ENCODE assay signal across 10 cellular contexts in the genomic region with DNA sequence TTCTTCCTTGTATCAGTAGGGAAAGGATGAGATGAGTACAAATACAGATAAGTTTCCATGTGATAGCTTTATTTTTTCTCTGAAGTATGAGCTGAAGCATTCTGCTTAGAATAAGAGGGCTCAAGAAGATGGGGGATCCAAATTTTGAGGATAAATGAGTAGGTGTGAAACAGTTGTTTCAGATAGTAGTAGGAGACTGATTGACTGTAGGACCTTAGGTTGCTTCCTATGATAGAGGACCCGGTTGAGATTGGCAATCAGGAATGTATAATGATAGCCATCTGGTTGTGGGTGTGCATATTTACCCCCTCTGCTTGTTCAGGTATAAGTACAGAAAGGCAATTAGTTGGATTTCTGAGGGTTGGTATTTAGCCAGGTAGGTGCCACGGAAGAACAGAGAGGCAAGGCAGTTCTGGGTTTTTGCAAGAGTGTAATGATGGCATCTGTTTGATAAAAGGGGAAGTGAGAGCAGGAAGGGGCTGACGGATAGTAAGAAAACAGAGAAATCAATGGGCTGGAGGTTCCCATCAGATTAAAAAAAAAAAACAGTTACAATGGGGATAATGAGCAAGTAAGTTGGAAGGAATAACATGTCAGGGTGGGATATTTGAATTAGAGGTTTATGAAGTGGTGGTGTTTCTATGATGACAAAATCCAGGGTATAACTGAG. TPM values are rescaled to one million over a fixed set of nuclear protein-coding genes. Genes with fewer than 3 reads are reported as not detected.
DNase-seq lines count a peak whose midpoint lies in the region; ATAC-seq and TF ChIP-seq lines count a peak whose summit lies in the region.
"Had no signal": no experiment of that assay in that cellular context is flagged by ENCODE, and none has a peak within 500 bp of the region (broad histone marks: within the 10 kb centered on the region; RNA-seq: fewer than 3 reads in every experiment).

No MANE protein-coding gene starts in this region.

- H3K27ac Mint-ChIP-seq in activated B cell treated with CpG ODN at 0.5 μM for 24 hours = no peak overlapping the region
- H3K27ac Mint-ChIP-seq: activated naive CD4-positive, alpha-beta T cell treated with anti-CD3 and anti-CD28 coated beads, Interleukin-2, amount 50 U/mL, for 72 hours had no signal

- H3K36me3 ChIP-seq in right atrium auricular region (no peaks in the 10 kb centered on the region), upper lobe of left lung (peaks cover 0 to 6% (median 0%) of the 10 kb centered on the region in 4 donors)

- no peaks in the 10 kb centered on the region for H3K9me3 Mint-ChIP-seq in activated B cell treated with CpG ODN at 0.5 μM for 24 hours
- H3K9me3 Mint-ChIP-seq: activated naive CD4-positive, alpha-beta T cell treated with anti-CD3 and anti-CD28 coated beads, Interleukin-2, amount 50 U/mL, for 72 hours had no signal

- H3K4me3 ChIP-seq in right atrium auricular region (no peak overlapping the region), upper lobe of left lung (no peak overlapping the region)

- H3K9me3 ChIP-seq in right atrium auricular region (no peaks in the 10 kb centered on the region), upper lobe of left lung (no peaks in the 10 kb centered on the region)

- WGBS in upper lobe of left lung, 2 donors = 62 to 78% methylated on average over 3 of the region's 3 CpGs

- H3K4me1 ChIP-seq in right atrium auricular region = no peaks in the 10 kb centered on the region
- H3K4me1 ChIP-seq in upper lobe of left lung = no peaks in the 10 kb centered on the region

- TF ChIP-seq POLR2A in upper lobe of left lung (IDR thresholded peaks at IDR 0.05) = no peak

- H3K27ac ChIP-seq in right atrium auricular region (no peak overlapping the region), upper lobe of left lung (no peak overlapping the region)

- POLR2A ChIA-PET in activated B cell treated with CpG ODN at 0.5 μM for 24 hours (lab: Charles Lee) = no interaction called here

- peaks cover 12% of the 10 kb centered on the region for H3K36me3 Mint-ChIP-seq in activated B cell treated with CpG ODN at 0.5 μM for 24 hours (ENCODE audit: low read depth)
- H3K36me3 Mint-ChIP-seq: activated naive CD4-positive, alpha-beta T cell treated with anti-CD3 and anti-CD28 coated beads, Interleukin-2, amount 50 U/mL, for 72 hours had no signal

- H3K27me3 Mint-ChIP-seq in activated B cell treated with CpG ODN at 0.5 μM for 24 hours = no peaks in the 10 kb centered on the region

- ATAC-seq in GM18868 (IDR thresholded peaks at IDR 0.05; ENCODE audit: unreplicated experiment) (peak; percentile 98), GM21825 (IDR thresholded peaks at IDR 0.05; ENCODE audit: unreplicated experiment) (peak; percentile 96), HG03439 (IDR thresholded peaks at IDR 0.05; ENCODE audit: unreplicated experiment) (peak; percentile 84), activated B cell treated with CpG ODN at 0.5 μM for 24 hours (ENCODE audit: low read depth) (peak; percentile 92), upper lobe of left lung (ENCODE audit: low FRiP score in 2 of 2) (no peak)
- ATAC-seq: activated naive CD4-positive, alpha-beta T cell treated with anti-CD3 and anti-CD28 coated beads, Interleukin-2, amount 50 U/mL, for 72 hours had no signal

- H3K4me3 Mint-ChIP-seq in activated B cell treated with CpG ODN at 0.5 μM for 24 hours = no peak overlapping the region

- H3K27me3 ChIP-seq in right atrium auricular region (no peaks in the 10 kb centered on the region), upper lobe of left lung (no peaks in the 10 kb centered on the region)

- CTCF ChIA-PET in activated B cell treated with CpG ODN at 0.5 μM for 24 hours (lab: Charles Lee) = no interaction called here

- DNase-seq in activated B cell treated with CpG ODN at 0.5 μM for 24 hours (no peak), right atrium auricular region (ENCODE audit: low spot score) (no peak), upper lobe of left lung (no peak), NCI-H1417 (lab: John Stamatoyannopoulos, UW) (no peak)
- no peak for DNase-seq in activated CD4-positive, alpha-beta T cell treated with anti-CD3 and anti-CD28 coated beads for 4 hours
- DNase-seq: DMS53 had no signal

- intact Hi-C loops in activated B cell treated with CpG ODN at 0.5 μM for 24 hours (cut with micrococcal nuclease) = loop anchor here (1.0 kb wide), 1 partner anchor 13 kb away; a partner anchor contains a TSS

- TF ChIP-seq EP300 in upper lobe of left lung (IDR thresholded peaks at IDR 0.05) = no peak

- H3K4me1 Mint-ChIP-seq in activated B cell treated with CpG ODN at 0.5 μM for 24 hours = peaks cover 6% of the 10 kb centered on the region

- TF ChIP-seq CTCF in activated B cell treated with CpG ODN at 0.5 μM for 24 hours (IDR thresholded peaks at IDR 0.05) = no peak
- TF ChIP-seq CTCF in right atrium auricular region (IDR thresholded peaks at IDR 0.05) = no peak
- no peak for TF ChIP-seq CTCF in upper lobe of left lung (IDR thresholded peaks at IDR 0.05)

RNA-seq across cellular contexts. Expression of a gene that starts 13.7 kb away (rescaled TPM):
- total RNA-seq in activated B cell treated with CpG ODN at 0.5 μM for 24 hours (5.4 and 7.5 TPM in 2 replicates), right atrium auricular region (10 to 100 TPM; 10.6 to 12.6 TPM), upper lobe of left lung (10 to 100 TPM; 11.8 to 22.0 (median 17.7) TPM)

RNA-seq across cellular contexts. Expression of a gene that starts 30.5 kb away (rescaled TPM):
- 0.73 and 1.1 TPM in 2 replicates for total RNA-seq in activated B cell treated with CpG ODN at 0.5 μM for 24 hours
- total RNA-seq in right atrium auricular region = 10 to 100 TPM; 24.1 to 35.2 TPM
- total RNA-seq in upper lobe of left lung = 10 to 100 TPM; 18.3 to 44.7 (median 29.5) TPM

Comparison
In these comparisons a context has a peak if more than half of its experiments do, and no peak if none do; other contexts are left out.
1. ATAC-seq: peak in GM18868 (single experiment), GM21825 (single experiment), HG03439 (single experiment) and activated B cell treated with CpG ODN at 0.5 μM for 24 hours (single experiment); none in upper lobe of left lung (0 of 2).